1 cellular context compared by ENCODE assay signal in the genomic region with DNA sequence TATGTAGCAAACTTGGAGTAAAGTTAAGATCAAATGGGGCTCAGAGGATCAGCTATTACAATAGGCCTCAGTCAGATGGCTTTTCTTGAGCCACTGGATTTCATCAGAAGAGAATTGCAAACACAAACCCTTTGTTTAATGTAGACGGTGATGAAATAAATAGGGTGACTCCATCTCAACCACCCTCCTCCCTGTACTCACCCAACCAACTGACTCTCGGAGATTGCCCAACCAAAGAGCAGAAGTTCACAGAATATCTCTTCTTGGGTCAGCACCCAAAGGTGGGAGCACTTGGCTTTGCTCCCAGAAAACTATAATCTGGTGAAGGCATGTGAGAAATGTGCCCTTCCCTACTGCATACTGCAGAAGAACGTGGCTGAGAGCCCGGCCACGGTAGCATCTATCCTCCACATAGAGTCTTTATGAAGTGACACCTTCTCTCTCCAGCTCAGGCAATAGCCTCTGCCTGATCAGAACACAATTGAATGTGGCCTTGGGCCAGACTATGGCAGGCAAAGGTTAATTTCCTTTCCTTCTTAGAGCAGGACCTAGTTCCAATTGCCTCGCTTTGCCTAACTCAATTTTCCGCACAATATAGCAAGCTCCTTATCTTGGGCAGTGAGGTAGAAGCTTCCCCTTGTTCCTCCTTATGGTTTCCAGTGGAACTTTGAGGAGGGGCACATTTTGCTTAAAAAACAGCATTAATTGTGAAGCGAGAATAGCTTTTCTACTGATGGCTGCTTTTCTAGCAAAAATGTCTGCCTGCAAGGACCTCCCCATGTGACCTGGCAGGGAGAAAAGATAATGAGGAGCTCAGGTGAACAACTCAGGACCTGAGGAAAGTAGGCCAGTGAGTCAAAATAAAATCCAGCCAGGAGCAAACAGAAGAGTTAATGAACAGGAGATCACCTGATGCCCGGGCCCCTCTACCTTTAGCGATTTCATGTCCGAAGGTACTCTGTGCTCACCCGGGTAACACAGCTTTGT.
TF ChIP-seq lines count a peak whose summit lies in the region.

No MANE protein-coding gene starts in this region.

TF ChIP-seq in GM23338, 12 proteins besides CTCF, POLR2A, EP300 and RAD21 (continued from another document):
- TF ChIP-seq, protein P1, sequence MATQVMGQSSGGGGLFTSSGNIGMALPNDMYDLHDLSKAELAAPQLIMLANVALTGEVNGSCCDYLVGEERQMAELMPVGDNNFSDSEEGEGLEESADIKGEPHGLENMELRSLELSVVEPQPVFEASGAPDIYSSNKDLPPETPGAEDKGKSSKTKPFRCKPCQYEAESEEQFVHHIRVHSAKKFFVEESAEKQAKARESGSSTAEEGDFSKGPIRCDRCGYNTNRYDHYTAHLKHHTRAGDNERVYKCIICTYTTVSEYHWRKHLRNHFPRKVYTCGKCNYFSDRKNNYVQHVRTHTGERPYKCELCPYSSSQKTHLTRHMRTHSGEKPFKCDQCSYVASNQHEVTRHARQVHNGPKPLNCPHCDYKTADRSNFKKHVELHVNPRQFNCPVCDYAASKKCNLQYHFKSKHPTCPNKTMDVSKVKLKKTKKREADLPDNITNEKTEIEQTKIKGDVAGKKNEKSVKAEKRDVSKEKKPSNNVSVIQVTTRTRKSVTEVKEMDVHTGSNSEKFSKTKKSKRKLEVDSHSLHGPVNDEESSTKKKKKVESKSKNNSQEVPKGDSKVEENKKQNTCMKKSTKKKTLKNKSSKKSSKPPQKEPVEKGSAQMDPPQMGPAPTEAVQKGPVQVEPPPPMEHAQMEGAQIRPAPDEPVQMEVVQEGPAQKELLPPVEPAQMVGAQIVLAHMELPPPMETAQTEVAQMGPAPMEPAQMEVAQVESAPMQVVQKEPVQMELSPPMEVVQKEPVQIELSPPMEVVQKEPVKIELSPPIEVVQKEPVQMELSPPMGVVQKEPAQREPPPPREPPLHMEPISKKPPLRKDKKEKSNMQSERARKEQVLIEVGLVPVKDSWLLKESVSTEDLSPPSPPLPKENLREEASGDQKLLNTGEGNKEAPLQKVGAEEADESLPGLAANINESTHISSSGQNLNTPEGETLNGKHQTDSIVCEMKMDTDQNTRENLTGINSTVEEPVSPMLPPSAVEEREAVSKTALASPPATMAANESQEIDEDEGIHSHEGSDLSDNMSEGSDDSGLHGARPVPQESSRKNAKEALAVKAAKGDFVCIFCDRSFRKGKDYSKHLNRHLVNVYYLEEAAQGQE (IDR thresholded peaks at IDR 0.05; ENCODE audit: unreplicated experiment), result no peak
- TF ChIP-seq ZNF331 (CRISPR knock-in tag; IDR thresholded peaks at IDR 0.05; ENCODE audit: low read depth) (no peak), ZNF114 (CRISPR knock-in tag; IDR thresholded peaks at IDR 0.05) (no peak), EZH2 (IDR thresholded peaks at IDR 0.05; ENCODE audit: low read depth, unreplicated experiment) (no peak), STAT1 (IDR thresholded peaks at IDR 0.05; ENCODE audit: unreplicated experiment) (no peak), POLR2AphosphoS5 (IDR thresholded peaks at IDR 0.05; ENCODE audit: low read depth) (no peak), CREB1 (CRISPR knock-in tag; IDR thresholded peaks at IDR 0.05; ENCODE audit: low read depth) (no peak), JUNB (IDR thresholded peaks at IDR 0.05; ENCODE audit: unreplicated experiment) (no peak), NANOG (IDR thresholded peaks at IDR 0.05; ENCODE audit: borderline replicate concordance) (no peak), EZH2phosphoT487 (IDR thresholded peaks at IDR 0.05; ENCODE audit: unreplicated experiment) (no peak)
TF ChIP-seq in GM23338: peak in this region for 0.
